ENCODE assay signal across 8 cellular contexts in the genomic region with DNA sequence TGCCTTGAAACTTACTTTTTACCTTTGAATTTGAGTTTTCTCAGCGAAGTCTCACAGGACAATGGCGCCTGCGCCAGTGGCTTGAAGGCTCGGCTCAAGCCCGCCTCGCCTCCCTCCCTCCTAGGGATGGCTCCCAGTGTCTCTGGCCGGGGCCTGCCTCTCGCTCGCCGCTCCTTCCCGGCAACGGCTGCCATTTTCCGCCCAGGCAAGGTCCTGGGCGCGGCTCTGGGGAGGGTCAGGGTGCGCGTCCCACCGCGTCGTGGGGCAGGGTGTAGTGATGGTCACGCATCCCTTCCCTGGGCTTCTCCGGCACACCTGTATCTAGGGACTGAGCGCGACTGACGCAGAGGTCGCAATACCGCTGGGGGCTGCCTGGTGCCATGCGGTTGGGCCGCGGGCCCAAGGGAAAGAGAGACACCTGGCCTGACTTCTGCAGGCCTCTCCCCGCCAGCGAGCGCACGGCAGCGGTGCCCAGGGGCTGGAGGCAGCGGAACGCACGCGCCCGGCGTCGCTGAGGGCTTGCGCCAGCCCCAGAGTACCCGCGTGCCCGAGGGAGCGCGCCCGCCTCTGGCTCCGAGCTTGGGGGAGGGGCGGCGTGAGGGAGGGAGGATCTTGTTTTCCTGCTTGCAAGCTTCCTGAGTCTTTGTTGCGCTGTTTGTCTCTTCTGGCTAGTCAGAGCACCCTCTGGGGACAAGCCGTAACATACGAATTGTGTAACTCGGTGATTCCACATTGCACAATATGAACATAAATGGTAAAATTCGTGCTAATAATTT. TPM values are rescaled to one million over a fixed set of nuclear protein-coding genes. Genes with fewer than 3 reads are reported as not detected.
DNase-seq lines count a peak whose midpoint lies in the region; ATAC-seq and TF ChIP-seq lines count a peak whose summit lies in the region.

No MANE protein-coding gene starts in this region.

- 17% methylated on average over 57 of the region's 57 CpGs for WGBS in thymus

- peak overlapping the region; percentile 19 for H3K4me3 ChIP-seq in cardiac muscle cell
- H3K4me3 ChIP-seq in thymus (ENCODE audit: low read length): peak overlapping the region; percentile 58

- no peak for TF ChIP-seq CTCF in cardiac muscle cell (IDR thresholded peaks at IDR 0.05; ENCODE audit: low read depth, low read length)

- H3K36me3 ChIP-seq in cardiac muscle cell (no peaks in the 10 kb centered on the region), thymus (ENCODE audit: control insufficient read depth, insufficient read depth) (no peaks in the 10 kb centered on the region)

- H3K9me3 ChIP-seq in cardiac muscle cell (ENCODE audit: low read depth): no peaks in the 10 kb centered on the region
- no peaks in the 10 kb centered on the region for H3K9me3 ChIP-seq in thymus (ENCODE audit: control insufficient read depth)

- ATAC-seq in HG03039 (IDR thresholded peaks at IDR 0.05; ENCODE audit: unreplicated experiment): no peak

- DNase-seq in Ammon's horn (ENCODE audit: low spot score) (peak; percentile 94), HPDE6-E6E7 (ENCODE audit: extremely low spot score) (peak; percentile 58), SKM-1 treated with dmso at 0.1 percent for 144 hours (lab: John Stamatoyannopoulos, UW; ENCODE audit: unreplicated experiment) (peak; percentile 90), amniotic epithelial cell (ENCODE audit: low read depth) (peak; percentile 90), cardiac muscle cell (ENCODE audit: low read depth in 1 of 2, low spot score in 1 of 2) (peak; percentile 84 to 97), occipital lobe (lab: John Stamatoyannopoulos, UW) (peak; percentile 93)

- H3K27me3 ChIP-seq in cardiac muscle cell (no peaks in the 10 kb centered on the region), thymus (ENCODE audit: control insufficient read depth, insufficient read depth) (peaks cover 4% of the 10 kb centered on the region)

- H3K27ac ChIP-seq in cardiac muscle cell: no peak overlapping the region
- H3K27ac ChIP-seq in thymus (ENCODE audit: low read depth): peak overlapping the region; percentile 80

- H3K4me1 ChIP-seq in cardiac muscle cell (ENCODE audit: low read depth): peaks cover 4% of the 10 kb centered on the region
- H3K4me1 ChIP-seq in thymus (ENCODE audit: control insufficient read depth, insufficient read depth, low read length): peaks cover 6% of the 10 kb centered on the region

RNA-seq across cellular contexts. Expression of gene FEM1B, which starts 20.7 kb away (rescaled TPM):
- total RNA-seq in cardiac muscle cell (45.2 and 59.7 TPM in 2 replicates), occipital lobe (188 TPM)
- polyA plus RNA-seq in cardiac muscle cell (23.0 and 29.0 TPM in 2 replicates), thymus (19.5 TPM)

RNA-seq across cellular contexts. Expression of gene CLN6, which starts 27.3 kb away (rescaled TPM):
- 18.5 and 21.7 TPM in 2 replicates for total RNA-seq in cardiac muscle cell
- 5.6 and 6.6 TPM in 2 replicates for polyA plus RNA-seq in cardiac muscle cell
- 7.6 TPM for total RNA-seq in occipital lobe
- 14.2 TPM for polyA plus RNA-seq in thymus

RNA-seq across cellular contexts. Expression of gene CALML4, which starts 51.7 kb away (rescaled TPM):
- total RNA-seq in cardiac muscle cell (1.2 and 4.5 TPM in 2 replicates), occipital lobe (2.2 TPM)
- polyA plus RNA-seq in cardiac muscle cell (1.1 and 1.4 TPM in 2 replicates), thymus (18.3 TPM)
